Comparison of ENCODE assay signal across 8 cellular contexts in the genomic region with DNA sequence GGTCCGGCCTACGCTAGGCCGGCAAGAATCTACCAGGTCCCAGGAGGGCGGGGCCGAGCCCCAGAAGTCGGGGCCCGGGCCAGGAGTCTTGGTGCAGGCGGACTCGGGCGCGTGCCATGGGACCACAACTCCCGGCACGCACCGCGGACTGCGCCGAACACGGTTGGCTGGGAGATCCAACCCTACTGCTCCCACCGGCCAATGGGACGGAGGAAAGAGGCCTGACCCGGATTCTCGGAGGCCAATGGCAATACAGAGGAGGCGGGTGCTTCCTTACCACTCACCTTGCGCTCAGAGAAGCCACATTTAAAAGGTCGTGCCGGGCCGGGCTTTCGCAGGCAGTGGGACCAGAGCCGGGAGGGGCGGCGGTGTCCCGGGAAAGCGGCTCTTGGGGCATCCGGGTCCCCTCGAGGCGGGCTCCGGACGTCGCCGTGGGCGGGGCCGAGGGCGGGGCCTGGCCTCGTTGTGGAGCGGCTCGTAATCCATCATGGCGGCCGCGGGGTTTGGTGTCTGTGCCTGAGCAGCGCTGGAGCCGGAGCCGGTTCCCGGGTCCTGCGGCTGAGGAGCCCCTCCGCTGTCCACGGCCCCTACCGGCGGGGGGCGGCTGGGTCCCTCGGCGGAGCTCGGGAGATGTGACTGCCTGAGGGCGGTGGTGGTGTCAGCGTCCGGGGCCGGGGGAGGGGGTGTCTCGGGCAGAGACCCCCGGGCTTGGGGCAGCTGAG. TPM values are rescaled to one million over a fixed set of nuclear protein-coding genes. Genes with fewer than 3 reads are reported as not detected.
DNase-seq lines count a peak whose midpoint lies in the region; ATAC-seq and TF ChIP-seq lines count a peak whose summit lies in the region.

No MANE protein-coding gene starts in this region.

- intact Hi-C loops in CD14-positive monocyte (cut with micrococcal nuclease): loop anchor here (2.0 to 5.0 kb wide), 2 partner anchors 16 to 415 kb away; a partner anchor contains a TSS

- H3K36me3 Mint-ChIP-seq in CD14-positive monocyte: no peaks in the 10 kb centered on the region

- H3K9ac ChIP-seq in liver (ENCODE audit: low read depth in 1 of 2, low read length in 2 of 2): peak overlapping the region; percentile 78 to 92

- peaks cover 2 to 7% (median 2%) of the 10 kb centered on the region in 3 donors for H3K27me3 Mint-ChIP-seq in CD14-positive monocyte (ENCODE audit: low read depth in 3 of 3)

- no peak for TF ChIP-seq CTCF in CD14-positive monocyte (IDR thresholded peaks at IDR 0.05)
- no peak for TF ChIP-seq CTCF in liver (IDR thresholded peaks at IDR 0.05; ENCODE audit: low read depth, low read length, missing input control)

- H3K4me3 Mint-ChIP-seq in CD14-positive monocyte: peak overlapping the region; percentile 93

- WGBS in liver: under 1% methylated on average over 68 of the region's 68 CpGs

- no peaks in the 10 kb centered on the region for H3K27me3 ChIP-seq in liver (ENCODE audit: control insufficient read depth in 4 of 4, insufficient read depth in 4 of 4, low read length in 3 of 4)

- peaks cover 4 to 35% (median 24%) of the 10 kb centered on the region in 4 donors for H3K4me1 ChIP-seq in liver (ENCODE audit: control insufficient read depth in 4 of 4, insufficient read depth in 4 of 4, low read length in 3 of 4)

- H3K9me3 ChIP-seq in liver (ENCODE audit: control insufficient read depth in 4 of 4, low read length in 3 of 4): no peaks in the 10 kb centered on the region

- no peaks in the 10 kb centered on the region for H3K36me3 ChIP-seq in liver (ENCODE audit: control insufficient read depth in 4 of 4, insufficient read depth in 3 of 4, low read depth in 1 of 4, low read length in 3 of 4)

- TF ChIP-seq RAD21 in liver (IDR thresholded peaks at IDR 0.05): peak in 1 of 2 donors; percentile 35

- peaks cover 0 to 2% (median 0%) of the 10 kb centered on the region in 7 donors for H3K9me3 Mint-ChIP-seq in CD14-positive monocyte

- H3K4me3 ChIP-seq in liver (ENCODE audit: low read depth in 1 of 3, low read length in 3 of 3): peak overlapping the region; percentile 81 to 98 (median 82)

- ATAC-seq in GM19395 (IDR thresholded peaks at IDR 0.05; ENCODE audit: unreplicated experiment): peak; percentile 96
- peak; percentile 72 for ATAC-seq in HG03558 (IDR thresholded peaks at IDR 0.05; ENCODE audit: extremely low read depth, unreplicated experiment)

- peaks cover 36% of the 10 kb centered on the region for H3K4me1 Mint-ChIP-seq in CD14-positive monocyte

- H3K27ac Mint-ChIP-seq in CD14-positive monocyte: peak overlapping the region; percentile 81 to 95 (median 94)

- peak; percentile 96 for DNase-seq in CD14-positive monocyte (ENCODE audit: low spot score)
- DNase-seq in NCI-H748 (lab: John Stamatoyannopoulos, UW; ENCODE audit: unreplicated experiment): peak; percentile 98
- DNase-seq in activated CD4-positive, alpha-beta T cell treated with anti-CD3 and anti-CD28 coated beads, Interleukin-2, amount 50 U/mL, for 4 hours: peak; percentile 92 to 94
- peak; percentile 91 to 97 for DNase-seq in dermis microvascular lymphatic vessel endothelial cell (ENCODE audit: low read depth in 2 of 2)
- peak; percentile 93 for DNase-seq in stimulated activated CD4-positive, alpha-beta T cell treated with anti-CD3 and anti-CD28 coated beads, Interleukin-4, amount 100 ng/mL, for 1 hour

- H3K27ac ChIP-seq in liver (ENCODE audit: low read depth in 1 of 2, low read length in 2 of 2): peak overlapping the region; percentile 97 to 99

TF ChIP-seq in liver, 16 proteins besides CTCF, POLR2A, EP300 and RAD21:
- TF ChIP-seq SP1 (IDR thresholded peaks at IDR 0.05) (peak; percentile 87), EGR1 (IDR thresholded peaks at IDR 0.05; ENCODE audit: low read depth in 2 of 2) (no peak), FOXA1 (IDR thresholded peaks at IDR 0.05) (no peak), GABPA (IDR thresholded peaks at IDR 0.05 in 1 of 2, conservative IDR thresholded peaks at IDR 0.05 in 1 of 2) (peak in 1 of 2 donors; percentile 49), YY1 (IDR thresholded peaks at IDR 0.05) (peak; percentile 96), HNF4A (conservative IDR thresholded peaks at IDR 0.05) (peak; percentile 28 to 41), RXRA (IDR thresholded peaks at IDR 0.05) (peak; percentile 35 to 40), TAF1 (conservative IDR thresholded peaks at IDR 0.05) (no peak), NR2F2 (IDR thresholded peaks at IDR 0.05) (peak; percentile 12)
- TF ChIP-seq, protein P1, sequence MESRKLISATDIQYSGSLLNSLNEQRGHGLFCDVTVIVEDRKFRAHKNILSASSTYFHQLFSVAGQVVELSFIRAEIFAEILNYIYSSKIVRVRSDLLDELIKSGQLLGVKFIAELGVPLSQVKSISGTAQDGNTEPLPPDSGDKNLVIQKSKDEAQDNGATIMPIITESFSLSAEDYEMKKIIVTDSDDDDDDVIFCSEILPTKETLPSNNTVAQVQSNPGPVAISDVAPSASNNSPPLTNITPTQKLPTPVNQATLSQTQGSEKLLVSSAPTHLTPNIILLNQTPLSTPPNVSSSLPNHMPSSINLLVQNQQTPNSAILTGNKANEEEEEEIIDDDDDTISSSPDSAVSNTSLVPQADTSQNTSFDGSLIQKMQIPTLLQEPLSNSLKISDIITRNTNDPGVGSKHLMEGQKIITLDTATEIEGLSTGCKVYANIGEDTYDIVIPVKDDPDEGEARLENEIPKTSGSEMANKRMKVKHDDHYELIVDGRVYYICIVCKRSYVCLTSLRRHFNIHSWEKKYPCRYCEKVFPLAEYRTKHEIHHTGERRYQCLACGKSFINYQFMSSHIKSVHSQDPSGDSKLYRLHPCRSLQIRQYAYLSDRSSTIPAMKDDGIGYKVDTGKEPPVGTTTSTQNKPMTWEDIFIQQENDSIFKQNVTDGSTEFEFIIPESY (IDR thresholded peaks at IDR 0.05): no peak
- TF ChIP-seq, protein P2, sequence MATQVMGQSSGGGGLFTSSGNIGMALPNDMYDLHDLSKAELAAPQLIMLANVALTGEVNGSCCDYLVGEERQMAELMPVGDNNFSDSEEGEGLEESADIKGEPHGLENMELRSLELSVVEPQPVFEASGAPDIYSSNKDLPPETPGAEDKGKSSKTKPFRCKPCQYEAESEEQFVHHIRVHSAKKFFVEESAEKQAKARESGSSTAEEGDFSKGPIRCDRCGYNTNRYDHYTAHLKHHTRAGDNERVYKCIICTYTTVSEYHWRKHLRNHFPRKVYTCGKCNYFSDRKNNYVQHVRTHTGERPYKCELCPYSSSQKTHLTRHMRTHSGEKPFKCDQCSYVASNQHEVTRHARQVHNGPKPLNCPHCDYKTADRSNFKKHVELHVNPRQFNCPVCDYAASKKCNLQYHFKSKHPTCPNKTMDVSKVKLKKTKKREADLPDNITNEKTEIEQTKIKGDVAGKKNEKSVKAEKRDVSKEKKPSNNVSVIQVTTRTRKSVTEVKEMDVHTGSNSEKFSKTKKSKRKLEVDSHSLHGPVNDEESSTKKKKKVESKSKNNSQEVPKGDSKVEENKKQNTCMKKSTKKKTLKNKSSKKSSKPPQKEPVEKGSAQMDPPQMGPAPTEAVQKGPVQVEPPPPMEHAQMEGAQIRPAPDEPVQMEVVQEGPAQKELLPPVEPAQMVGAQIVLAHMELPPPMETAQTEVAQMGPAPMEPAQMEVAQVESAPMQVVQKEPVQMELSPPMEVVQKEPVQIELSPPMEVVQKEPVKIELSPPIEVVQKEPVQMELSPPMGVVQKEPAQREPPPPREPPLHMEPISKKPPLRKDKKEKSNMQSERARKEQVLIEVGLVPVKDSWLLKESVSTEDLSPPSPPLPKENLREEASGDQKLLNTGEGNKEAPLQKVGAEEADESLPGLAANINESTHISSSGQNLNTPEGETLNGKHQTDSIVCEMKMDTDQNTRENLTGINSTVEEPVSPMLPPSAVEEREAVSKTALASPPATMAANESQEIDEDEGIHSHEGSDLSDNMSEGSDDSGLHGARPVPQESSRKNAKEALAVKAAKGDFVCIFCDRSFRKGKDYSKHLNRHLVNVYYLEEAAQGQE (IDR thresholded peaks at IDR 0.05): peak; percentile 80
- TF ChIP-seq, protein P3, sequence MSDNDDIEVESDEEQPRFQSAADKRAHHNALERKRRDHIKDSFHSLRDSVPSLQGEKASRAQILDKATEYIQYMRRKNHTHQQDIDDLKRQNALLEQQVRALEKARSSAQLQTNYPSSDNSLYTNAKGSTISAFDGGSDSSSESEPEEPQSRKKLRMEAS (IDR thresholded peaks at IDR 0.05): peak; percentile 83
- TF ChIP-seq, protein P4, sequence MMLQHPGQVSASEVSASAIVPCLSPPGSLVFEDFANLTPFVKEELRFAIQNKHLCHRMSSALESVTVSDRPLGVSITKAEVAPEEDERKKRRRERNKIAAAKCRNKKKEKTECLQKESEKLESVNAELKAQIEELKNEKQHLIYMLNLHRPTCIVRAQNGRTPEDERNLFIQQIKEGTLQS (IDR thresholded peaks at IDR 0.05): no peak

RNA-seq across cellular contexts. Expression of a gene that starts 19.1 kb away (rescaled TPM):
- polyA plus RNA-seq in CD14-positive monocyte (10 to 100 TPM; 10.2 to 11.2 TPM), liver (1 to 10 TPM; 7.6 to 9.5 TPM)
- total RNA-seq in dermis microvascular lymphatic vessel endothelial cell (22.3 and 27.7 TPM in 2 replicates), liver (10 to 100 TPM; 16.6 to 21.2 TPM)

RNA-seq across cellular contexts. Expression of a gene that starts 48.3 kb away (rescaled TPM):
- polyA plus RNA-seq in CD14-positive monocyte (not detected), liver (under 1 TPM in 1 of 2 donors, not detected in 1; 0.02 TPM)
- total RNA-seq in dermis microvascular lymphatic vessel endothelial cell (not detected in 2 replicates), liver (not detected)

Comparison
In these comparisons a context has a peak if more than half of its experiments do, and no peak if none do; other contexts are left out.
1. Peak in every context shown above with its lines: DNase-seq, ATAC-seq, H3K4me3 ChIP-seq and H3K27ac ChIP-seq.